19 cellular contexts compared by ENCODE assay signal in genomic region chr10:131248376-131249165, GRCh38.
"Had no signal": no experiment of that assay in that cellular context is flagged by ENCODE, and none has a peak within 500 bp of the region (broad histone marks: within the 10 kb centered on the region; RNA-seq: fewer than 3 reads in every experiment).

No MANE protein-coding gene starts in this region.

- H3K36me3 ChIP-seq: brain microvascular endothelial cell, cardiac muscle cell, SJCRH30 had no signal

- H3K9me3 ChIP-seq: SJCRH30 had no signal

- H3K27ac ChIP-seq: brain microvascular endothelial cell, SJCRH30 had no signal

- H3K27me3 ChIP-seq: brain microvascular endothelial cell, cardiac muscle cell, SJCRH30 had no signal

- DNase-seq: activated CD4-positive, alpha-beta T cell treated with anti-CD3 and anti-CD28 coated beads for 48 hours; activated CD4-positive, alpha-beta T cell treated with anti-CD3 and anti-CD28 coated beads, Interleukin-2, amount 50 U/mL, for 4 hours; activated CD8-positive, alpha-beta memory T cell treated with anti-CD3 and anti-CD28 coated beads, Interleukin-2, amount 10 ng/mL, durations not matched to agents 7 days and 5 days; activated gamma-delta T cell; activated naive CD4-positive, alpha-beta T cell treated with anti-CD3 and anti-CD28 coated beads, Interleukin-2, amount 10 ng/mL, durations not matched to agents 7 days and 5 days; activated naive CD8-positive, alpha-beta T cell treated with anti-CD3 and anti-CD28 coated beads for 36 hours; activated T-cell treated with anti-CD3 and anti-CD28 coated beads, Interleukin-2, amount 50 U/mL, for 24 hours; brain microvascular endothelial cell; KG1; NCI-H1048; NCI-H1694; NCI-H2029; NCI-H2171; NCI-H2227 treated with DMSO at 0.1 percent for 48 hours; NCI-H510A; NCI-H526 treated with DMSO at 0.1 percent for 48 hours; NCI-H82; SJCRH30 had no signal

- H3K4me3 ChIP-seq: cardiac muscle cell, SJCRH30 had no signal

- H3K4me1 ChIP-seq: SJCRH30 had no signal
